8 cellular contexts compared by ENCODE assay signal in genomic region chr17:38752119-38752929, GRCh38. TPM values are rescaled to one million over a fixed set of nuclear protein-coding genes. Genes with fewer than 3 reads are reported as not detected.
A peak's percentile ranks its signal among the peaks of the same experiment; 100 is the strongest.
DNase-seq lines count a peak whose midpoint lies in the region; ATAC-seq and FAIRE-seq lines count a peak whose summit lies in the region.

Gene PSMB3 (plus strand): TSS chr17:38752741. CDS start chr17:38752827, 86 bp downstream.

- intact Hi-C loops in T-helper 2 cell treated with Interferon-gamma antibody and Interleukin-4, amounts not matched to agents 100 ng/mL and 5 ng/mL, for 36 hours (cut with micrococcal nuclease), result loop anchor here (1.0 to 5.0 kb wide), 7 partner anchors 24 to 700 kb away; partner anchors contain the start of genes CWC25, MED1 and PIP4K2B
- intact Hi-C loops in right cardiac atrium (cut with DNase I), result no loop called here

- H3K27me3 ChIP-seq in right cardiac atrium (ENCODE audit: control insufficient read depth, insufficient read depth), result no peaks in the 10 kb centered on the region

- peaks cover 2% of the 10 kb centered on the region for H3K4me1 ChIP-seq in right cardiac atrium (ENCODE audit: control insufficient read depth, insufficient read depth, low read length)

- H3K27ac ChIP-seq in right cardiac atrium (ENCODE audit: low read length), result peak within 1 kb of the TSS; percentile 71

- FAIRE-seq in GM18507 (lab: Jason Lieb, UNC), result no peak
- FAIRE-seq in urothelium cell line (lab: Jason Lieb, UNC), result no peak

- H3K9me3 ChIP-seq in right cardiac atrium (ENCODE audit: control insufficient read depth, low read length), result no peaks in the 10 kb centered on the region

- H3K4me3 ChIP-seq in right cardiac atrium (ENCODE audit: low read length), result peak within 1 kb of the TSS; percentile 60

- WGBS in right cardiac atrium, result under 1% methylated on average over 46 of the region's 46 CpGs

- peak; percentile 92 for DNase-seq in GM18507 (ENCODE audit: extremely low spot score, insufficient read length, low read depth)
- DNase-seq in NCI-H1930 (lab: John Stamatoyannopoulos, UW), result peak; percentile 97 to 98
- DNase-seq in anterior cingulate cortex (lab: John Stamatoyannopoulos, UW), result peak; percentile 80 to 100 (median 98)
- peak; percentile 98 for DNase-seq in right cardiac atrium
- DNase-seq in pulmonary artery endothelial cell (ENCODE audit: low read depth, low spot score), result peak; percentile 99
- peak; percentile 98 for DNase-seq in urothelium cell line (ENCODE audit: low spot score)

- peak; percentile 62 for ATAC-seq in HG02973 (IDR thresholded peaks at IDR 0.05; ENCODE audit: unreplicated experiment)
- peak; percentile 78 to 89 for ATAC-seq in right cardiac atrium

RNA-seq across cellular contexts. Expression of gene PSMB3, which starts in this region (rescaled TPM):
- 277 and 284 TPM in 2 replicates for total RNA-seq in T-helper 2 cell treated with Interferon-gamma antibody and Interleukin-4, amounts not matched to agents 100 ng/mL and 5 ng/mL, for 36 hours
- total RNA-seq in right cardiac atrium (100 to 1,000 TPM; 134 to 167 (median 146) TPM), pulmonary artery endothelial cell (367 and 404 TPM in 2 replicates)
- polyA plus RNA-seq in right cardiac atrium, result 247 TPM

Comparison
In these comparisons a context has a peak if more than half of its experiments do, and no peak if none do; other contexts are left out.
1. Peak in every context shown above with its lines: DNase-seq, ATAC-seq, H3K4me3 ChIP-seq and H3K27ac ChIP-seq.